1 cellular context compared by ENCODE assay signal in the genomic region with DNA sequence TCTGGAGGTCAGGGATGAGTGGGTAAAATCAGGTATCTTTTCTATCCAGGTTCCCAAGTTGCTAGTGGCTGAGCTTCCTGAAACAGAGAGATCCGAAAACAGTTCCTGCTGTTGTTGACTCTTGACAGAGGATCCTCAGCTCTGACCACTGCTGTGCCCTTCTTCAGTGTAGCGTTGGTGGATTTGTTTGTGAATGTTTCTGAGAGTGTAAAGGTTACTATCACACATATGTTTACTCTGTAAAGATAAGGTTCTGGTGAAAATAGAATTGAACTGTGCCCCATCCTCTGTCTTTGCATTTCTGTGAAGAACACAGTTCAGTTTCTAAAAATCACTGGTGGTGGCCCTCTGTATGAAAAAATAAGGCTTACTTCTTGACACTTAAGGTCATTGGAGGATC.
TF ChIP-seq lines count a peak whose summit lies in the region.

No MANE protein-coding gene starts in this region.

TF ChIP-seq in HepG2, 621 proteins besides CTCF, POLR2A, EP300 and RAD21 (continued from another document and continues in another):
- TF ChIP-seq, protein P1, sequence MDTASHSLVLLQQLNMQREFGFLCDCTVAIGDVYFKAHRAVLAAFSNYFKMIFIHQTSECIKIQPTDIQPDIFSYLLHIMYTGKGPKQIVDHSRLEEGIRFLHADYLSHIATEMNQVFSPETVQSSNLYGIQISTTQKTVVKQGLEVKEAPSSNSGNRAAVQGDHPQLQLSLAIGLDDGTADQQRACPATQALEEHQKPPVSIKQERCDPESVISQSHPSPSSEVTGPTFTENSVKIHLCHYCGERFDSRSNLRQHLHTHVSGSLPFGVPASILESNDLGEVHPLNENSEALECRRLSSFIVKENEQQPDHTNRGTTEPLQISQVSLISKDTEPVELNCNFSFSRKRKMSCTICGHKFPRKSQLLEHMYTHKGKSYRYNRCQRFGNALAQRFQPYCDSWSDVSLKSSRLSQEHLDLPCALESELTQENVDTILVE (CRISPR knock-in tag; IDR thresholded peaks at IDR 0.05) = 0 out of 2 replicates have a peak, but pooled peaks have one; percentile 21
- no peak for TF ChIP-seq MTF1 (CRISPR knock-in tag; IDR thresholded peaks at IDR 0.05)
- no peak for TF ChIP-seq YEATS2 (CRISPR knock-in tag; IDR thresholded peaks at IDR 0.05; ENCODE audit: borderline replicate concordance)
- TF ChIP-seq, protein P2, sequence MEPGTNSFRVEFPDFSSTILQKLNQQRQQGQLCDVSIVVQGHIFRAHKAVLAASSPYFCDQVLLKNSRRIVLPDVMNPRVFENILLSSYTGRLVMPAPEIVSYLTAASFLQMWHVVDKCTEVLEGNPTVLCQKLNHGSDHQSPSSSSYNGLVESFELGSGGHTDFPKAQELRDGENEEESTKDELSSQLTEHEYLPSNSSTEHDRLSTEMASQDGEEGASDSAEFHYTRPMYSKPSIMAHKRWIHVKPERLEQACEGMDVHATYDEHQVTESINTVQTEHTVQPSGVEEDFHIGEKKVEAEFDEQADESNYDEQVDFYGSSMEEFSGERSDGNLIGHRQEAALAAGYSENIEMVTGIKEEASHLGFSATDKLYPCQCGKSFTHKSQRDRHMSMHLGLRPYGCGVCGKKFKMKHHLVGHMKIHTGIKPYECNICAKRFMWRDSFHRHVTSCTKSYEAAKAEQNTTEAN (CRISPR knock-in tag; conservative IDR thresholded peaks at IDR 0.05) = peak; percentile 93
- TF ChIP-seq DPF2 (CRISPR knock-in tag; IDR thresholded peaks at IDR 0.05; ENCODE audit: borderline replicate concordance, low read depth) = peak; percentile 38; the same call in 1 of the 2 replicates
- TF ChIP-seq ZNF264 (CRISPR knock-in tag; IDR thresholded peaks at IDR 0.05) = peak; percentile 84
- TF ChIP-seq, protein P3, sequence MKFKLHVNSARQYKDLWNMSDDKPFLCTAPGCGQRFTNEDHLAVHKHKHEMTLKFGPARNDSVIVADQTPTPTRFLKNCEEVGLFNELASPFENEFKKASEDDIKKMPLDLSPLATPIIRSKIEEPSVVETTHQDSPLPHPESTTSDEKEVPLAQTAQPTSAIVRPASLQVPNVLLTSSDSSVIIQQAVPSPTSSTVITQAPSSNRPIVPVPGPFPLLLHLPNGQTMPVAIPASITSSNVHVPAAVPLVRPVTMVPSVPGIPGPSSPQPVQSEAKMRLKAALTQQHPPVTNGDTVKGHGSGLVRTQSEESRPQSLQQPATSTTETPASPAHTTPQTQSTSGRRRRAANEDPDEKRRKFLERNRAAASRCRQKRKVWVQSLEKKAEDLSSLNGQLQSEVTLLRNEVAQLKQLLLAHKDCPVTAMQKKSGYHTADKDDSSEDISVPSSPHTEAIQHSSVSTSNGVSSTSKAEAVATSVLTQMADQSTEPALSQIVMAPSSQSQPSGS (CRISPR knock-in tag; IDR thresholded peaks at IDR 0.05) = peak; percentile 49; the same call in 1 of the 2 replicates
- no peak for TF ChIP-seq ZFAT (CRISPR knock-in tag; conservative IDR thresholded peaks at IDR 0.05)
- no peak for TF ChIP-seq ZNF367 (CRISPR knock-in tag; IDR thresholded peaks at IDR 0.05; ENCODE audit: borderline replicate concordance)
- TF ChIP-seq, protein P4, sequence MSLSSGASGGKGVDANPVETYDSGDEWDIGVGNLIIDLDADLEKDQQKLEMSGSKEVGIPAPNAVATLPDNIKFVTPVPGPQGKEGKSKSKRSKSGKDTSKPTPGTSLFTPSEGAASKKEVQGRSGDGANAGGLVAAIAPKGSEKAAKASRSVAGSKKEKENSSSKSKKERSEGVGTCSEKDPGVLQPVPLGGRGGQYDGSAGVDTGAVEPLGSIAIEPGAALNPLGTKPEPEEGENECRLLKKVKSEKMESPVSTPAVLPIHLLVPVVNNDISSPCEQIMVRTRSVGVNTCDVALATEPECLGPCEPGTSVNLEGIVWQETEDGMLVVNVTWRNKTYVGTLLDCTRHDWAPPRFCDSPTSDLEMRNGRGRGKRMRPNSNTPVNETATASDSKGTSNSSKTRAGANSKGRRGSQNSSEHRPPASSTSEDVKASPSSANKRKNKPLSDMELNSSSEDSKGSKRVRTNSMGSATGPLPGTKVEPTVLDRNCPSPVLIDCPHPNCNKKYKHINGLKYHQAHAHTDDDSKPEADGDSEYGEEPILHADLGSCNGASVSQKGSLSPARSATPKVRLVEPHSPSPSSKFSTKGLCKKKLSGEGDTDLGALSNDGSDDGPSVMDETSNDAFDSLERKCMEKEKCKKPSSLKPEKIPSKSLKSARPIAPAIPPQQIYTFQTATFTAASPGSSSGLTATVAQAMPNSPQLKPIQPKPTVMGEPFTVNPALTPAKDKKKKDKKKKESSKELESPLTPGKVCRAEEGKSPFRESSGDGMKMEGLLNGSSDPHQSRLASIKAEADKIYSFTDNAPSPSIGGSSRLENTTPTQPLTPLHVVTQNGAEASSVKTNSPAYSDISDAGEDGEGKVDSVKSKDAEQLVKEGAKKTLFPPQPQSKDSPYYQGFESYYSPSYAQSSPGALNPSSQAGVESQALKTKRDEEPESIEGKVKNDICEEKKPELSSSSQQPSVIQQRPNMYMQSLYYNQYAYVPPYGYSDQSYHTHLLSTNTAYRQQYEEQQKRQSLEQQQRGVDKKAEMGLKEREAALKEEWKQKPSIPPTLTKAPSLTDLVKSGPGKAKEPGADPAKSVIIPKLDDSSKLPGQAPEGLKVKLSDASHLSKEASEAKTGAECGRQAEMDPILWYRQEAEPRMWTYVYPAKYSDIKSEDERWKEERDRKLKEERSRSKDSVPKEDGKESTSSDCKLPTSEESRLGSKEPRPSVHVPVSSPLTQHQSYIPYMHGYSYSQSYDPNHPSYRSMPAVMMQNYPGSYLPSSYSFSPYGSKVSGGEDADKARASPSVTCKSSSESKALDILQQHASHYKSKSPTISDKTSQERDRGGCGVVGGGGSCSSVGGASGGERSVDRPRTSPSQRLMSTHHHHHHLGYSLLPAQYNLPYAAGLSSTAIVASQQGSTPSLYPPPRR (CRISPR knock-in tag; IDR thresholded peaks at IDR 0.05; ENCODE audit: borderline replicate concordance) = no peak
- TF ChIP-seq PCBP2 (optimal IDR thresholded peaks at IDR 0.05; ENCODE audit: low read depth, low read length, poor library complexity, severe bottlenecking) = no peak
- no peak for TF ChIP-seq SOX6 (IDR thresholded peaks at IDR 0.05)
- peak; percentile 82 for TF ChIP-seq SOX6 (CRISPR knock-in tag; IDR thresholded peaks at IDR 0.05)
- TF ChIP-seq, protein P5, sequence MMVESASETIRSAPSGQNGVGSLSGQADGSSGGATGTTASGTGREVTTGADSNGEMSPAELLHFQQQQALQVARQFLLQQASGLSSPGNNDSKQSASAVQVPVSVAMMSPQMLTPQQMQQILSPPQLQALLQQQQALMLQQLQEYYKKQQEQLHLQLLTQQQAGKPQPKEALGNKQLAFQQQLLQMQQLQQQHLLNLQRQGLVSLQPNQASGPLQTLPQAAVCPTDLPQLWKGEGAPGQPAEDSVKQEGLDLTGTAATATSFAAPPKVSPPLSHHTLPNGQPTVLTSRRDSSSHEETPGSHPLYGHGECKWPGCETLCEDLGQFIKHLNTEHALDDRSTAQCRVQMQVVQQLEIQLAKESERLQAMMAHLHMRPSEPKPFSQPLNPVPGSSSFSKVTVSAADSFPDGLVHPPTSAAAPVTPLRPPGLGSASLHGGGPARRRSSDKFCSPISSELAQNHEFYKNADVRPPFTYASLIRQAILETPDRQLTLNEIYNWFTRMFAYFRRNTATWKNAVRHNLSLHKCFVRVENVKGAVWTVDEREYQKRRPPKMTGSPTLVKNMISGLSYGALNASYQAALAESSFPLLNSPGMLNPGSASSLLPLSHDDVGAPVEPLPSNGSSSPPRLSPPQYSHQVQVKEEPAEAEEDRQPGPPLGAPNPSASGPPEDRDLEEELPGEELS (CRISPR knock-in tag; IDR thresholded peaks at IDR 0.05) = peak; percentile 90
- TF ChIP-seq TBX2 (CRISPR knock-in tag; IDR thresholded peaks at IDR 0.05; ENCODE audit: borderline replicate concordance) = peak; percentile 55; the same call in 1 of the 2 replicates
- TF ChIP-seq ZNF619 (CRISPR knock-in tag; IDR thresholded peaks at IDR 0.05) = no peak
- no peak for TF ChIP-seq NFYC (CRISPR knock-in tag; IDR thresholded peaks at IDR 0.05)
- peak; percentile 72 for TF ChIP-seq ZMYM2 (CRISPR knock-in tag; IDR thresholded peaks at IDR 0.05)
- TF ChIP-seq GFI1 (CRISPR knock-in tag; IDR thresholded peaks at IDR 0.05; ENCODE audit: borderline replicate concordance) = 0 out of 2 replicates have a peak, but pooled peaks have one; percentile 55
- TF ChIP-seq ZFP41 (CRISPR knock-in tag; IDR thresholded peaks at IDR 0.05; ENCODE audit: borderline replicate concordance) = no peak
- TF ChIP-seq ZNF878 (CRISPR knock-in tag; IDR thresholded peaks at IDR 0.05) = no peak
- TF ChIP-seq TOE1 (CRISPR knock-in tag; IDR thresholded peaks at IDR 0.05) = no peak
- peak; percentile 47; the same call in 1 of the 2 replicates for TF ChIP-seq IRF2 (CRISPR knock-in tag; IDR thresholded peaks at IDR 0.05)
- peak; percentile 71 for TF ChIP-seq PITX1 (CRISPR knock-in tag; IDR thresholded peaks at IDR 0.05)
- TF ChIP-seq ZNF605 (CRISPR knock-in tag; IDR thresholded peaks at IDR 0.05) = 0 out of 2 replicates have a peak, but pooled peaks have one; percentile 34
- no peak for TF ChIP-seq MZF1 (CRISPR knock-in tag; IDR thresholded peaks at IDR 0.05; ENCODE audit: borderline replicate concordance)
- TF ChIP-seq, protein P6, sequence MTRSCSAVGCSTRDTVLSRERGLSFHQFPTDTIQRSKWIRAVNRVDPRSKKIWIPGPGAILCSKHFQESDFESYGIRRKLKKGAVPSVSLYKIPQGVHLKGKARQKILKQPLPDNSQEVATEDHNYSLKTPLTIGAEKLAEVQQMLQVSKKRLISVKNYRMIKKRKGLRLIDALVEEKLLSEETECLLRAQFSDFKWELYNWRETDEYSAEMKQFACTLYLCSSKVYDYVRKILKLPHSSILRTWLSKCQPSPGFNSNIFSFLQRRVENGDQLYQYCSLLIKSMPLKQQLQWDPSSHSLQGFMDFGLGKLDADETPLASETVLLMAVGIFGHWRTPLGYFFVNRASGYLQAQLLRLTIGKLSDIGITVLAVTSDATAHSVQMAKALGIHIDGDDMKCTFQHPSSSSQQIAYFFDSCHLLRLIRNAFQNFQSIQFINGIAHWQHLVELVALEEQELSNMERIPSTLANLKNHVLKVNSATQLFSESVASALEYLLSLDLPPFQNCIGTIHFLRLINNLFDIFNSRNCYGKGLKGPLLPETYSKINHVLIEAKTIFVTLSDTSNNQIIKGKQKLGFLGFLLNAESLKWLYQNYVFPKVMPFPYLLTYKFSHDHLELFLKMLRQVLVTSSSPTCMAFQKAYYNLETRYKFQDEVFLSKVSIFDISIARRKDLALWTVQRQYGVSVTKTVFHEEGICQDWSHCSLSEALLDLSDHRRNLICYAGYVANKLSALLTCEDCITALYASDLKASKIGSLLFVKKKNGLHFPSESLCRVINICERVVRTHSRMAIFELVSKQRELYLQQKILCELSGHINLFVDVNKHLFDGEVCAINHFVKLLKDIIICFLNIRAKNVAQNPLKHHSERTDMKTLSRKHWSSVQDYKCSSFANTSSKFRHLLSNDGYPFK (CRISPR knock-in tag; IDR thresholded peaks at IDR 0.05; ENCODE audit: borderline replicate concordance) = no peak
- TF ChIP-seq HOXA3 (CRISPR knock-in tag; IDR thresholded peaks at IDR 0.05) = peak; percentile 54; the same call in 1 of the 2 replicates
- TF ChIP-seq NCOA2 (CRISPR knock-in tag; IDR thresholded peaks at IDR 0.05) = peak; percentile 66
- no peak for TF ChIP-seq MYC (CRISPR knock-in tag; IDR thresholded peaks at IDR 0.05; ENCODE audit: borderline replicate concordance)
- TF ChIP-seq, protein P7, sequence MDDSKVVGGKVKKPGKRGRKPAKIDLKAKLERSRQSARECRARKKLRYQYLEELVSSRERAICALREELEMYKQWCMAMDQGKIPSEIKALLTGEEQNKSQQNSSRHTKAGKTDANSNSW (CRISPR knock-in tag; IDR thresholded peaks at IDR 0.05; ENCODE audit: borderline replicate concordance) = no peak
- TF ChIP-seq, protein P8, sequence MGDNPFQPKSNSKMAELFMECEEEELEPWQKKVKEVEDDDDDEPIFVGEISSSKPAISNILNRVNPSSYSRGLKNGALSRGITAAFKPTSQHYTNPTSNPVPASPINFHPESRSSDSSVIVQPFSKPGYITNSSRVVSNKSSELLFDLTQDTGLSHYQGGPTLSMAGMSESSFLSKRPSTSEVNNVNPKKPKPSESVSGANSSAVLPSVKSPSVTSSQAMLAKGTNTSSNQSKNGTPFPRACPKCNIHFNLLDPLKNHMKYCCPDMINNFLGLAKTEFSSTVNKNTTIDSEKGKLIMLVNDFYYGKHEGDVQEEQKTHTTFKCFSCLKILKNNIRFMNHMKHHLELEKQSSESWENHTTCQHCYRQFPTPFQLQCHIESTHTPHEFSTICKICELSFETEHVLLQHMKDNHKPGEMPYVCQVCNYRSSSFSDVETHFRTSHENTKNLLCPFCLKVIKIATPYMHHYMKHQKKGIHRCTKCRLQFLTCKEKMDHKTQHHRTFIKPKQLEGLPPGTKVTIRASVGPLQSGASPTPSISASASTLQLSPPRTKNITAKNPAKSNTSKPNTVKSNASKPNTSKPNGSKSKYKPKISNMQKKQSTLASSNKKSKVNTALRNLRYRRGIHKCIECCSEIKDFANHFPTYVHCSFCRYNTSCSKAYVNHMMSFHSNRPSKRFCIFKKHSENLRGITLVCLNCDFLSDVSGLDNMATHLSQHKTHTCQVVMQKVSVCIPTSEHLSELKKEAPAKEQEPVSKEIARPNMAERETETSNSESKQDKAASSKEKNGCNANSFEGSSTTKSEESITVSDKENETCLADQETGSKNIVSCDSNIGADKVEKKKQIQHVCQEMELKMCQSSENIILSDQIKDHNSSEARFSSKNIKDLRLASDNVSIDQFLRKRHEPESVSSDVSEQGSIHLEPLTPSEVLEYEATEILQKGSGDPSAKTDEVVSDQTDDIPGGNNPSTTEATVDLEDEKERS (CRISPR knock-in tag; IDR thresholded peaks at IDR 0.05) = peak; percentile 59; the same call in 1 of the 2 replicates
- peak; percentile 62 for TF ChIP-seq ISL2 (CRISPR knock-in tag; IDR thresholded peaks at IDR 0.05)
- TF ChIP-seq LCORL (IDR thresholded peaks at IDR 0.05) = no peak
- no peak for TF ChIP-seq LCORL (CRISPR knock-in tag; IDR thresholded peaks at IDR 0.05)
- TF ChIP-seq MAFG (CRISPR knock-in tag; IDR thresholded peaks at IDR 0.05) = no peak
- TF ChIP-seq GABPB1 (CRISPR knock-in tag; IDR thresholded peaks at IDR 0.05) = no peak
- no peak for TF ChIP-seq MED13 (CRISPR knock-in tag; IDR thresholded peaks at IDR 0.05)
- TF ChIP-seq, protein P9, sequence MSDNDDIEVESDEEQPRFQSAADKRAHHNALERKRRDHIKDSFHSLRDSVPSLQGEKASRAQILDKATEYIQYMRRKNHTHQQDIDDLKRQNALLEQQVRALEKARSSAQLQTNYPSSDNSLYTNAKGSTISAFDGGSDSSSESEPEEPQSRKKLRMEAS (IDR thresholded peaks at IDR 0.05) = no peak
- peak; percentile 26; the same call in 1 of the 2 replicates for TF ChIP-seq MIER3 (CRISPR knock-in tag; IDR thresholded peaks at IDR 0.05; ENCODE audit: borderline replicate concordance)
- TF ChIP-seq, protein P10, sequence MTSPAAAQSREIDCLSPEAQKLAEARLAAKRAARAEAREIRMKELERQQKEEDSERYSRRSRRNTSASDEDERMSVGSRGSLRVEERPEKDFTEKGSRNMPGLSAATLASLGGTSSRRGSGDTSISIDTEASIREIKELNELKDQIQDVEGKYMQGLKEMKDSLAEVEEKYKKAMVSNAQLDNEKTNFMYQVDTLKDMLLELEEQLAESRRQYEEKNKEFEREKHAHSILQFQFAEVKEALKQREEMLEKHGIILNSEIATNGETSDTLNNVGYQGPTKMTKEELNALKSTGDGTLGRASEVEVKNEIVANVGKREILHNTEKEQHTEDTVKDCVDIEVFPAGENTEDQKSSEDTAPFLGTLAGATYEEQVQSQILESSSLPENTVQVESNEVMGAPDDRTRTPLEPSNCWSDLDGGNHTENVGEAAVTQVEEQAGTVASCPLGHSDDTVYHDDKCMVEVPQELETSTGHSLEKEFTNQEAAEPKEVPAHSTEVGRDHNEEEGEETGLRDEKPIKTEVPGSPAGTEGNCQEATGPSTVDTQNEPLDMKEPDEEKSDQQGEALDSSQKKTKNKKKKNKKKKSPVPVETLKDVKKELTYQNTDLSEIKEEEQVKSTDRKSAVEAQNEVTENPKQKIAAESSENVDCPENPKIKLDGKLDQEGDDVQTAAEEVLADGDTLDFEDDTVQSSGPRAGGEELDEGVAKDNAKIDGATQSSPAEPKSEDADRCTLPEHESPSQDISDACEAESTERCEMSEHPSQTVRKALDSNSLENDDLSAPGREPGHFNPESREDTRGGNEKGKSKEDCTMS (CRISPR knock-in tag; conservative IDR thresholded peaks at IDR 0.05) = no peak
